ENCODE assay signal across 16 cellular contexts in the genomic region with DNA sequence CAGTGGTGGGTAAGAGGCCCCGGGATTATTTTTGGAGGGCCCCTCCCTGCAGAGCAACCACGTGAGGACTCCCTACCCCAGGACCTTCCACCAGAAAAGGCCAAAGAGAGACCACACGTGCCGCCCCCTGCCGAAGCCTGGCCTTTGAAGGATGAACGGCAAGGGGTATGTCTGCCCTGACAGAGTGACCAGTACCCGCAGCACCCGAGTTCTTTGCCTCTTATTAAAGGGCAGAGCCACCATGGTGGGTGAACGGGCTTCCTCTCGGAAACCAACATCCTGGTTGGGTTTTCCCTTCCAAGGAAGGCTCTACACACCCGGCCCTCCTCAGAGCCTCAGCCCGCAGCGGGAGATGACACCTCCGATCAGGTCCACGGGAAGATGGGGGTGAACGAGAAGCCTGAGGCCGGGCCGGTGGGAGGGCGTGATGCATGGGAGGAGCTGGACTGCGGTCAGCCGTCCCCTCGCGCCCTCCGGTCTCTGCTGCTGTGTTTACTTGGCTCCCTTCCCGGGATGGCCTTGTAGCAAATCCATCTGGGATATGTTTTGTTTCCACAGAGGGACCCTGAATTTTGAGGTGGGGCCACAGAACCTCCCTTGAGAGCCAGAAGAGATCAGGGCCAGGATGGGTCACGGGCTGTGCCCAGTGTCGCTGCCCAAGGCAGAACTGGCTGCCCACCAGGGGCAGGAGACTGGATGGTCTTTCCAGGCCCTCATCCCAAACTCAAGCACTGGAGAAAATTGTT. TPM values are rescaled to one million over a fixed set of nuclear protein-coding genes. Genes with fewer than 3 reads are reported as not detected.
DNase-seq lines count a peak whose midpoint lies in the region; ATAC-seq, FAIRE-seq and TF ChIP-seq lines count a peak whose summit lies in the region.
"Had no signal": no experiment of that assay in that cellular context is flagged by ENCODE, and none has a peak within 500 bp of the region (broad histone marks: within the 10 kb centered on the region; RNA-seq: fewer than 3 reads in every experiment).

No MANE protein-coding gene starts in this region.

- no peak overlapping the region for H2AFZ ChIP-seq in astrocyte (ENCODE audit: low read depth, low read length)

- no peak overlapping the region for H3K4me3 Mint-ChIP-seq in astrocyte (ENCODE audit: unreplicated experiment)
- H3K4me3 Mint-ChIP-seq: activated CD8-positive, alpha-beta memory T cell treated with anti-CD3 and anti-CD28 coated beads, Interleukin-2, amount 10 ng/mL, durations not matched to agents 7 days and 5 days; central memory CD8-positive, alpha-beta T cell had no signal

- H3K4me1 ChIP-seq in astrocyte (ENCODE audit: insufficient read depth, low read length) (peaks cover 34% of the 10 kb centered on the region), skeletal muscle satellite cell (ENCODE audit: control insufficient read depth, insufficient read depth, low read length) (peaks cover 41% of the 10 kb centered on the region)

- H3K9me3 Mint-ChIP-seq in astrocyte (ENCODE audit: unreplicated experiment), result no peaks in the 10 kb centered on the region
- H3K9me3 Mint-ChIP-seq: central memory CD8-positive, alpha-beta T cell had no signal

- H3K4me2 ChIP-seq in astrocyte (ENCODE audit: low read length) (peak overlapping the region; percentile 76), skeletal muscle satellite cell (ENCODE audit: low read length) (peak overlapping the region; percentile 1)

- peaks cover 21% of the 10 kb centered on the region for H4K20me1 ChIP-seq in astrocyte (ENCODE audit: insufficient read depth, low read length)

- no peak overlapping the region for H3K27ac ChIP-seq in astrocyte (ENCODE audit: low read depth, low read length)
- H3K27ac ChIP-seq: pancreas, tibial nerve had no signal

- H3K27me3 Mint-ChIP-seq in astrocyte (ENCODE audit: low read depth, unreplicated experiment), result peaks cover 3% of the 10 kb centered on the region

- H3K79me2 ChIP-seq in astrocyte (ENCODE audit: insufficient read depth, low read length), result peaks cover 10% of the 10 kb centered on the region

- ATAC-seq in left colon (no peak), GM21529 (IDR thresholded peaks at IDR 0.05; ENCODE audit: unreplicated experiment) (no peak)
- ATAC-seq: activated CD8-positive, alpha-beta memory T cell treated with anti-CD3 and anti-CD28 coated beads, Interleukin-2, amount 10 ng/mL, durations not matched to agents 7 days and 5 days had no signal

- H3K9me3 ChIP-seq in astrocyte (ENCODE audit: insufficient read depth, low read depth, low read length) (no peaks in the 10 kb centered on the region), skeletal muscle satellite cell (replicated peaks; ENCODE audit: low read length) (no peaks in the 10 kb centered on the region)
- H3K9me3 ChIP-seq: pancreas, tibial nerve had no signal

- no peak overlapping the region for H3K9ac ChIP-seq in astrocyte (ENCODE audit: low read length)
- H3K9ac ChIP-seq in skeletal muscle satellite cell (ENCODE audit: low read depth, low read length), result no peak overlapping the region

- intact Hi-C loops in left colon (cut with DNase I, micrococcal nuclease), result no loop called here

- H3K36me3 ChIP-seq in astrocyte (ENCODE audit: insufficient read depth, low read length) (no peaks in the 10 kb centered on the region), skeletal muscle satellite cell (ENCODE audit: insufficient read depth, low read length) (no peaks in the 10 kb centered on the region)
- H3K36me3 ChIP-seq: pancreas, tibial nerve had no signal

- no peak overlapping the region for H3K27ac Mint-ChIP-seq in astrocyte (ENCODE audit: unreplicated experiment)
- H3K27ac Mint-ChIP-seq: activated CD8-positive, alpha-beta memory T cell treated with anti-CD3 and anti-CD28 coated beads, Interleukin-2, amount 10 ng/mL, durations not matched to agents 7 days and 5 days had no signal

- peaks cover 20% of the 10 kb centered on the region for H3K4me1 Mint-ChIP-seq in astrocyte (ENCODE audit: low read depth, unreplicated experiment)
- H3K4me1 Mint-ChIP-seq: activated CD8-positive, alpha-beta memory T cell treated with anti-CD3 and anti-CD28 coated beads, Interleukin-2, amount 10 ng/mL, durations not matched to agents 7 days and 5 days had no signal

- no peak overlapping the region for H3K4me3 ChIP-seq in astrocyte (ENCODE audit: insufficient read depth, low read depth, low read length)
- H3K4me3 ChIP-seq in skeletal muscle satellite cell (ENCODE audit: low read length), result no peak overlapping the region
- H3K4me3 ChIP-seq: pancreas, tibial nerve had no signal

- no peak for TF ChIP-seq CTCF in astrocyte (IDR thresholded peaks at IDR 0.05; ENCODE audit: insufficient read depth, low read depth, low read length)

- peak; percentile 34 for DNase-seq in HT-29 (ENCODE audit: low spot score)
- no peak for DNase-seq in astrocyte (ENCODE audit: low read depth)
- peak; percentile 45 for DNase-seq in left colon
- no peak for DNase-seq in CD1c-positive myeloid dendritic cell (ENCODE audit: extremely low spot score)
- DNase-seq in activated CD4-positive, CD25-positive, alpha-beta regulatory T cell treated with anti-CD3 and anti-CD28 coated beads, Interleukin-2, amount 50 U/mL, for 72 hours, result no peak
- DNase-seq: activated CD8-positive, alpha-beta memory T cell treated with anti-CD3 and anti-CD28 coated beads, Interleukin-2, amount 10 ng/mL, durations not matched to agents 7 days and 5 days; activated naive CD4-positive, alpha-beta T cell treated with anti-CD3 and anti-CD28 coated beads, Interleukin-2, amount 50 U/mL, for 16 hours; DND-41; stimulated activated CD4-positive, alpha-beta T cell treated with anti-CD3 and anti-CD28 coated beads, Interleukin-1b, Interleukin-23, amount 100 ng/mL, for 48 hours; stimulated activated CD8-positive, alpha-beta memory T cell treated with anti-CD3 and anti-CD28 coated beads, Interleukin-4, amount 100 ng/mL, for 48 hours had no signal

- H3K36me3 Mint-ChIP-seq in astrocyte (ENCODE audit: low read depth, unreplicated experiment), result peaks cover 2% of the 10 kb centered on the region
- H3K36me3 Mint-ChIP-seq: activated CD8-positive, alpha-beta memory T cell treated with anti-CD3 and anti-CD28 coated beads, Interleukin-2, amount 10 ng/mL, durations not matched to agents 7 days and 5 days; CD14-positive monocyte had no signal

- H3K27me3 ChIP-seq in astrocyte (ENCODE audit: insufficient read depth, low read length), result no peaks in the 10 kb centered on the region
- H3K27me3 ChIP-seq in skeletal muscle satellite cell (ENCODE audit: control insufficient read depth, insufficient read depth, low read length), result no peaks in the 10 kb centered on the region
- H3K27me3 ChIP-seq: pancreas, tibial nerve had no signal

- FAIRE-seq in astrocyte (lab: Jason Lieb, UNC), result no peak
- FAIRE-seq: pancreas had no signal

RNA-seq across cellular contexts. Expression of a gene that starts 49.1 kb away (rescaled TPM):
- 24.3 and 24.6 TPM in 2 replicates for total RNA-seq in HT-29 (2014; rRNA removed; shearing (Covaris generic))
- total RNA-seq in astrocyte (37.6 and 45.1 TPM in 2 replicates), left colon (10 to 100 TPM; 12.9 to 17.6 TPM)
- 49.1 and 59.3 TPM in 2 replicates for total RNA-seq in skeletal muscle satellite cell (2012; rRNA removed)

RNA-seq across cellular contexts. Expression of a gene that starts 49.8 kb away (rescaled TPM):
- 5.5 and 7.0 TPM in 2 replicates for total RNA-seq in HT-29 (2014; rRNA removed; shearing (Covaris generic))
- 5.0 and 7.0 TPM in 2 replicates for total RNA-seq in astrocyte
- total RNA-seq in left colon, result 1 to 10 TPM; 2.0 to 2.1 TPM
- total RNA-seq in skeletal muscle satellite cell (2012; rRNA removed), result 2.0 and 2.8 TPM in 2 replicates

Comparison
In these comparisons a context has a peak if more than half of its experiments do, and no peak if none do; other contexts are left out.
1. DNase-seq: peak in HT-29 (single experiment) and left colon (2 of 2); none in astrocyte (single experiment), CD1c-positive myeloid dendritic cell (single experiment) and activated CD4-positive, CD25-positive, alpha-beta regulatory T cell treated with anti-CD3 and anti-CD28 coated beads, Interleukin-2, amount 50 U/mL, for 72 hours (single experiment).